ENCODE assay signal across 9 cellular contexts in the genomic region with DNA sequence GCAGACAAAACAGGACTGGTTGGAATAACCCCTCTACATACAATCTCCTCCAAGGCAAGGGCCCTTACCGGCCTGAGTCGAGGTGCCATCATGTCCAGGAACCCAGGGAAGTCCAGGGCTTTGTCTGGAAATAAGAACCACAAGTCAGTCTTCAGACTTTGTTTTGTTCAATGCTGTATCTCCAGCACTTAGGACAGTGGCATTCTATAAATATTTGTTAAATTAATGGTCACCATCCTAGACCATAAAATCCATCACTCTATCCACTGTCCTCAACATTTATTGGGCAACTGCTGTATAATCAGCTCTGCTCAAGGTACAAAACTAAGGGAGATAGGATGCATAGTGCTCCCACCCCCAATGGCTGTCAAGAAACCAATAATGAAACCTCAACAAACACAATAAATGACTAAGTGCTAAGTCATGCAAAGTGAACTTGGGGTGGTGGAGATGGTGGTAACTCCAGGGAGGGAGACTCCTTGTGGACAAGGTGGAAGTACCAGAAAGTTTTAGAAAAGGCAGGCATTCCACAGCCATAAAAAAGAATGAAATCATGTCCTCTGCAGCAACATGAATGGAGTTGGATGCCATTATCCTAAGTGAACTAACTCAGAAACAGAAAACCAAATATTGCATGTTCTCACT. TPM values are rescaled to one million over a fixed set of nuclear protein-coding genes. Genes with fewer than 3 reads are reported as not detected.
DNase-seq lines count a peak whose midpoint lies in the region; ATAC-seq, FAIRE-seq and TF ChIP-seq lines count a peak whose summit lies in the region.
"Had no signal": no experiment of that assay in that cellular context is flagged by ENCODE, and none has a peak within 500 bp of the region (broad histone marks: within the 10 kb centered on the region; RNA-seq: fewer than 3 reads in every experiment).

No MANE protein-coding gene starts in this region.

- CTCF ChIA-PET in CD4-positive, alpha-beta T cell (lab: Charles Lee): interaction anchor here (0.9 to 1.4 kb wide), 3 partner anchors 9 to 319 kb away, joined by 3 to 4 read pairs (median 3); a partner anchor contains a TSS

- FAIRE-seq in urothelium cell line (lab: Jason Lieb, UNC): no peak

- H3K36me3 Mint-ChIP-seq in CD4-positive, alpha-beta T cell (ENCODE audit: low read depth): peaks cover 50% of the 10 kb centered on the region
- H3K36me3 Mint-ChIP-seq in activated naive CD8-positive, alpha-beta T cell: no peaks in the 10 kb centered on the region

- peak overlapping the region; percentile 21 for H3K27ac Mint-ChIP-seq in CD4-positive, alpha-beta T cell
- peak overlapping the region; percentile 62 for H3K27ac Mint-ChIP-seq in activated naive CD8-positive, alpha-beta T cell

- H3K4me3 ChIP-seq in aorta (ENCODE audit: low read length in 2 of 2) (no peak overlapping the region), testis (no peak overlapping the region)
- H3K4me3 ChIP-seq: thoracic aorta had no signal

- H3K4me1 ChIP-seq in aorta (ENCODE audit: control insufficient read depth in 1 of 2, insufficient read depth in 2 of 2, low read length in 2 of 2): no peaks in the 10 kb centered on the region
- peaks cover 5% of the 10 kb centered on the region for H3K4me1 ChIP-seq in testis

- no peaks in the 10 kb centered on the region for H3K27me3 Mint-ChIP-seq in CD4-positive, alpha-beta T cell
- H3K27me3 Mint-ChIP-seq in activated naive CD8-positive, alpha-beta T cell: no peaks in the 10 kb centered on the region

- ATAC-seq in CD4-positive, alpha-beta T cell (ENCODE audit: poor library complexity): no peak
- ATAC-seq in HG03469 (IDR thresholded peaks at IDR 0.05; ENCODE audit: unreplicated experiment) (peak; percentile 43), aorta (ENCODE audit: low FRiP score) (no peak)

- peak overlapping the region; percentile 31 for H3K4me3 Mint-ChIP-seq in CD4-positive, alpha-beta T cell
- no peak overlapping the region for H3K4me3 Mint-ChIP-seq in activated naive CD8-positive, alpha-beta T cell

- no peaks in the 10 kb centered on the region for H3K27me3 ChIP-seq in CD4-positive, alpha-beta T cell (ENCODE audit: control insufficient read depth, insufficient read depth, low read length)
- H3K27me3 ChIP-seq in aorta (ENCODE audit: control insufficient read depth in 1 of 2, insufficient read depth in 2 of 2, low read length in 1 of 2) (no peaks in the 10 kb centered on the region), testis (no peaks in the 10 kb centered on the region)

- POLR2A ChIA-PET in CD4-positive, alpha-beta T cell (lab: Charles Lee): interaction anchor here (1.2 to 1.7 kb wide), 2 partner anchors 9 kb away, joined by 3 to 11 read pairs; a partner anchor contains a TSS

- no peaks in the 10 kb centered on the region for H3K9me3 ChIP-seq in CD4-positive, alpha-beta T cell (ENCODE audit: control insufficient read depth, low read length)
- H3K9me3 ChIP-seq in aorta (ENCODE audit: control insufficient read depth, low read length): no peaks in the 10 kb centered on the region
- H3K9me3 ChIP-seq in testis: no peaks in the 10 kb centered on the region
- H3K9me3 ChIP-seq: thoracic aorta had no signal

- no peak for DNase-seq in CD4-positive, alpha-beta T cell
- peak; percentile 31 for DNase-seq in GM19238 (ENCODE audit: insufficient read length, low spot score)
- DNase-seq in urothelium cell line (ENCODE audit: low spot score): peak; percentile 63
- DNase-seq in aorta: no peak
- no peak for DNase-seq in testis
- DNase-seq in superior temporal gyrus (ENCODE audit: extremely low spot score): no peak

- intact Hi-C loops in CD4-positive, alpha-beta T cell (cut with DNase I, micrococcal nuclease): no loop called here
- intact Hi-C loops in aorta (cut with DNase I): no loop called here
- intact Hi-C loops in testis (cut with DNase I; ENCODE audit: low total_unique reads): no loop called here

- TF ChIP-seq POLR2A in testis (IDR thresholded peaks at IDR 0.05): no peak

- peaks cover 7% of the 10 kb centered on the region for H3K4me1 Mint-ChIP-seq in CD4-positive, alpha-beta T cell (ENCODE audit: low read depth)
- H3K4me1 Mint-ChIP-seq in activated naive CD8-positive, alpha-beta T cell (ENCODE audit: low read depth): peaks cover 24% of the 10 kb centered on the region

- no peaks in the 10 kb centered on the region for H3K9me3 Mint-ChIP-seq in CD4-positive, alpha-beta T cell
- no peaks in the 10 kb centered on the region for H3K9me3 Mint-ChIP-seq in activated naive CD8-positive, alpha-beta T cell (ENCODE audit: low read depth)

- TF ChIP-seq CTCF in CD4-positive, alpha-beta T cell (IDR thresholded peaks at IDR 0.05): no peak
- TF ChIP-seq CTCF in testis (IDR thresholded peaks at IDR 0.05): no peak

- H3K36me3 ChIP-seq in aorta (ENCODE audit: control insufficient read depth in 1 of 2, insufficient read depth in 2 of 2, low read length in 1 of 2) (peaks cover 0 to 6% of the 10 kb centered on the region in 2 donors), testis (ENCODE audit: low read depth, missing control alignments) (no peaks in the 10 kb centered on the region)

- WGBS in aorta, 2 donors: 83 to 94% methylated on average over 2 of the region's 2 CpGs
- WGBS in testis, 2 donors: 88 to 94% methylated on average over 2 of the region's 2 CpGs

- H3K27ac ChIP-seq in CD4-positive, alpha-beta T cell (ENCODE audit: low read depth, low read length): no peak overlapping the region
- no peak overlapping the region for H3K27ac ChIP-seq in aorta (ENCODE audit: low read depth in 1 of 2, low read length in 2 of 2)
- H3K27ac ChIP-seq in testis: no peak overlapping the region
- H3K27ac ChIP-seq: thoracic aorta had no signal

RNA-seq across cellular contexts. Expression of a gene that starts 5.0 kb away (rescaled TPM):
- total RNA-seq in CD4-positive, alpha-beta T cell: 10 to 100 TPM; 10.9 to 11.4 TPM
- 1 to 10 TPM; 1.5 to 1.9 TPM for total RNA-seq in aorta
- 1 to 10 TPM in 1 of 2 donors, under 1 TPM in 1; 0.63 to 2.9 TPM for polyA plus RNA-seq in aorta
- total RNA-seq in testis: 10 to 100 TPM; 11.3 to 17.0 TPM
- 8.6 TPM for polyA plus RNA-seq in testis (ENCODE audit: insufficient read depth, low read depth, low replicate concordance)

RNA-seq across cellular contexts. Expression of a gene that starts 5.1 kb away (rescaled TPM):
- total RNA-seq in CD4-positive, alpha-beta T cell: 10 to 100 TPM; 51.1 to 52.7 TPM
- total RNA-seq in aorta: 10 to 100 TPM; 52.4 to 54.3 TPM
- 10 to 100 TPM; 21.3 to 86.8 TPM for polyA plus RNA-seq in aorta
- total RNA-seq in testis: 10 to 100 TPM; 63.9 to 76.5 TPM
- polyA plus RNA-seq in testis (ENCODE audit: insufficient read depth, low read depth, low replicate concordance): 57.3 TPM

RNA-seq across cellular contexts. Expression of a gene that starts 9.5 kb away (rescaled TPM):
- total RNA-seq in CD4-positive, alpha-beta T cell: 10 to 100 TPM; 79.8 to 86.8 TPM
- 10 to 100 TPM; 33.1 to 47.3 TPM for total RNA-seq in aorta
- 10 to 100 TPM in 1 of 2 donors, 1 to 10 TPM in 1; 9.4 to 59.7 TPM for polyA plus RNA-seq in aorta
- total RNA-seq in testis: 10 to 100 TPM; 19.3 to 21.3 TPM
- polyA plus RNA-seq in testis (ENCODE audit: insufficient read depth, low read depth, low replicate concordance): 12.9 TPM

RNA-seq across cellular contexts. Expression of a gene that starts 23.0 kb away (rescaled TPM):
- 100 to 1,000 TPM; 159 to 161 TPM for total RNA-seq in CD4-positive, alpha-beta T cell
- total RNA-seq in aorta: 100 to 1,000 TPM in 1 of 2 donors, 10 to 100 TPM in 1; 93.4 to 125 TPM
- 10 to 100 TPM; 30.8 to 44.1 TPM for polyA plus RNA-seq in aorta
- total RNA-seq in testis: 10 to 100 TPM; 53.7 to 58.2 TPM
- 77.5 TPM for polyA plus RNA-seq in testis (ENCODE audit: insufficient read depth, low read depth, low replicate concordance)

RNA-seq across cellular contexts. Expression of a gene that starts 40.3 kb away (rescaled TPM):
- under 1 TPM; 0.30 to 0.31 TPM for total RNA-seq in CD4-positive, alpha-beta T cell
- total RNA-seq in aorta: 10 to 100 TPM; 21.4 to 34.2 TPM
- polyA plus RNA-seq in aorta: 10 to 100 TPM in 1 of 2 donors, 1 to 10 TPM in 1; 1.8 to 14.1 TPM
- total RNA-seq in testis: 1 to 10 TPM; 4.0 to 4.1 TPM
- polyA plus RNA-seq in testis (ENCODE audit: insufficient read depth, low read depth, low replicate concordance): 4.8 TPM

Comparison
In these comparisons a context has a peak if more than half of its experiments do, and no peak if none do; other contexts are left out.
1. DNase-seq: peak in GM19238 (single experiment) and urothelium cell line (single experiment); none in CD4-positive, alpha-beta T cell (0 of 10), aorta (0 of 2), testis (single experiment) and superior temporal gyrus (single experiment).
2. RNA of a gene that starts 5.0 kb away (total RNA-seq): 11.3 to 17.0 TPM in testis and 10.9 to 11.4 TPM in CD4-positive, alpha-beta T cell; 1.5 to 1.9 TPM in aorta; every median in the first group is over 4 times any median in the second.